8 cellular contexts compared by ENCODE assay signal in the genomic region with DNA sequence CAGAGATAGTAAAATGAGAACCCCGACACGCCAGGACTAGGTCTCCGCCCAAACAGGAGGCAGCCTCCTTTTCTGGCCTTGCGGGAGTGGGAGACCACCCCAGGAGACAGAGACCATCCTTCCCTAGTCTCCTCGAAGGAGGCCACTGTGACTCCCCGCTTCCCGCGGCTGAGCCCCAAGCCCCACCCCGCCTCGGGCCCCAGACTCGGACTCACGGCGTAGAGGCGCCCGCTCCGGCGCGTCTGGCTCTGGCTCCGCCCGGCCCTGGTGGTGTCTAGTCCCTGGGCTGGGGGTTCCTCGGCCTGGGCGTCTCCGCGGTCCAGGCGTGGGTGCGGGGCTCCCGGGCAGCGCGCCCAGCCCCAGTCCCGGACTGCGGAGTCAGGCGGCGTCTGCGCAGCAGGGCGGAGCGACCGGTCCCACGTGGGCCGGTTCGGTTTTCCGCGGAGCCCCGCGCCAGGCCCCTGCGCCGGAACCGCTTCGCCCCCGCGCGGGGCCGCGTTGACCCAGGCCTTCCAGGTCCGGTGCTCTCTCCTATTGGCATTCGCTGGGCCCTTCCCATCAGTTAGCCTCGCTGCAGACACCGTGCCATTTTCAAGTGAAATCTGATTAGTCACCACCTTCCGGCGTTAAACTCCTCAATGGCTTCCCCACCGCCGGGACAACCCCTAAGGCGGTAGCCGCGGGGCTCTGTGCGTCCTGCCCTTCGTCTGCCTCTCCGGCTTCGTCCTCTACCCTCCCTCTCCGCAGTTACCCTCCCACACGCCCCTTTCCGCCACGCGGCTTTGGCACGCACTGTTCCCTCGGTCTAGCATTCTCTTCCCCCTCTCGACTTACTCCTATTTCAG. TPM values are rescaled to one million over a fixed set of nuclear protein-coding genes. Genes with fewer than 3 reads are reported as not detected.
DNase-seq lines count a peak whose midpoint lies in the region; ATAC-seq and TF ChIP-seq lines count a peak whose summit lies in the region.

A gene with protein sequence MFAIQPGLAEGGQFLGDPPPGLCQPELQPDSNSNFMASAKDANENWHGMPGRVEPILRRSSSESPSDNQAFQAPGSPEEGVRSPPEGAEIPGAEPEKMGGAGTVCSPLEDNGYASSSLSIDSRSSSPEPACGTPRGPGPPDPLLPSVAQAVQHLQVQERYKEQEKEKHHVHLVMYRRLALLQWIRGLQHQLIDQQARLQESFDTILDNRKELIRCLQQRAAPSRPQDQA (minus strand): TSS at position 393 of the 845 bp plus-strand sequence. CDS start 2,563 bp downstream, outside the sequence.

- DNase-seq in DMS 273 (lab: John Stamatoyannopoulos, UW; ENCODE audit: unreplicated experiment) (peak; percentile 83), DMS 273 treated with DMSO at 0.1 percent for 48 hours (lab: John Stamatoyannopoulos, UW) (no peak), OCI-LY7 (ENCODE audit: low spot score) (no peak), erythroblast (lab: John Stamatoyannopoulos, UW) (peak; percentile 74 to 76)
- DNase-seq in activated T-cell treated with anti-CD3 and anti-CD28 coated beads, Interleukin-2, amount 50 U/mL, for 1 hour: peak; percentile 74
- peak; percentile 85 for DNase-seq in stimulated activated CD8-positive, alpha-beta memory T cell treated with anti-CD3 and anti-CD28 coated beads, Interleukin-4, amount 100 ng/mL, for 48 hours

- TF ChIP-seq CTCF in OCI-LY7 (conservative IDR thresholded peaks at IDR 0.05; ENCODE audit: low read length): no peak

- no peak within 1 kb of the TSS for H3K27ac ChIP-seq in OCI-LY7 (ENCODE audit: low read depth, low read length, poor library complexity, severe bottlenecking)

- CTCF ChIA-PET in OCI-LY7 (lab: Charles Lee; ENCODE audit: unreplicated experiment): no interaction called here

- POLR2A ChIA-PET in OCI-LY7 (lab: Charles Lee): no interaction called here

- BruUV-seq in OCI-LY7 (replicated peaks; lab: Mats Ljungman, UMichigan): no TSS peak

- peak within 1 kb of the TSS; percentile 78 for H3K9ac ChIP-seq in mucosa of stomach (ENCODE audit: low read length)

- no peaks in the 10 kb centered on the region for H3K9me3 ChIP-seq in OCI-LY7 (ENCODE audit: low read length)
- no peaks in the 10 kb centered on the region for H3K9me3 ChIP-seq in mucosa of stomach (ENCODE audit: control insufficient read depth, low read length)

- no peaks in the 10 kb centered on the region for H3K27me3 ChIP-seq in mucosa of stomach (ENCODE audit: control insufficient read depth, insufficient read depth, low read length)

- peak; percentile 73 for ATAC-seq in HG03025 (IDR thresholded peaks at IDR 0.05; ENCODE audit: low FRiP score, unreplicated experiment)

- no peak within 1 kb of the TSS for H2AFZ ChIP-seq in OCI-LY7 (ENCODE audit: low read length)

- H3K79me2 ChIP-seq in OCI-LY7 (ENCODE audit: insufficient read depth, low read depth, low read length): no peaks in the 10 kb centered on the region

- H3K4me3 ChIP-seq in OCI-LY7 (ENCODE audit: low read depth, low read length, poor library complexity, severe bottlenecking) (no peak within 1 kb of the TSS), mucosa of stomach (ENCODE audit: low read length) (peak within 1 kb of the TSS; percentile 38)

- no peaks in the 10 kb centered on the region; the same call in 1 of the 2 replicates for H4K20me1 ChIP-seq in OCI-LY7 (ENCODE audit: insufficient read depth, low read length)

- peak within 1 kb of the TSS; percentile 45; the same call in 1 of the 2 replicates for H3K4me2 ChIP-seq in OCI-LY7 (ENCODE audit: low read length)

- intact Hi-C loops in OCI-LY7 (cut with micrococcal nuclease; ENCODE audit: unreplicated experiment): no loop called here

- TF ChIP-seq POLR2A in erythroblast (IDR thresholded peaks at IDR 0.05; ENCODE audit: low read length): peak; percentile 58

- H3K36me3 ChIP-seq in OCI-LY7 (ENCODE audit: insufficient read depth, low read length) (peaks cover 33% of the 10 kb centered on the region), mucosa of stomach (ENCODE audit: control insufficient read depth, insufficient read depth, low read length) (no peaks in the 10 kb centered on the region)

- H3K4me1 ChIP-seq in OCI-LY7 (ENCODE audit: insufficient read depth, low read length, poor library complexity, severe bottlenecking): no peaks in the 10 kb centered on the region
- H3K4me1 ChIP-seq in mucosa of stomach (ENCODE audit: control insufficient read depth, insufficient read depth, low read length): no peaks in the 10 kb centered on the region

- H3K9me2 ChIP-seq in OCI-LY7 (ENCODE audit: insufficient read depth, low read length): no peaks in the 10 kb centered on the region

RNA-seq across cellular contexts. Expression of the gene that starts here (rescaled TPM):
- 7.2 and 8.8 TPM in 2 replicates for total RNA-seq in OCI-LY7 (2014; rRNA removed; shearing (Covaris generic))
- total RNA-seq in OCI-LY7 (2022): 15.0 and 15.3 TPM in 2 replicates

Comparison
In these comparisons a context has a peak if more than half of its experiments do, and no peak if none do; other contexts are left out.
1. DNase-seq: peak in DMS 273 (single experiment), activated T-cell treated with anti-CD3 and anti-CD28 coated beads, Interleukin-2, amount 50 U/mL, for 1 hour (single experiment), erythroblast (2 of 2) and stimulated activated CD8-positive, alpha-beta memory T cell treated with anti-CD3 and anti-CD28 coated beads, Interleukin-4, amount 100 ng/mL, for 48 hours (single experiment); none in DMS 273 treated with DMSO at 0.1 percent for 48 hours (single experiment) and OCI-LY7 (single experiment).